Comparison of ENCODE assay signal across 28 cellular contexts in genomic region chr1:215647738-215648137, GRCh38.
"Had no signal": no experiment of that assay in that cellular context is flagged by ENCODE, and none has a peak within 500 bp of the region (broad histone marks: within the 10 kb centered on the region; RNA-seq: fewer than 3 reads in every experiment).

No MANE protein-coding gene starts in this region.

- H3K79me2 ChIP-seq: hepatocyte had no signal

- DNase-seq: colonic mucosa; effector CD8-positive, alpha-beta T cell; foreskin keratinocyte; heart left ventricle; left cardiac atrium; left ventricle myocardium inferior; lower lobe of right lung; naive thymus-derived CD8-positive, alpha-beta T cell; nephron progenitor cell; nucleus accumbens; ovary; posterior cingulate gyrus; psoas muscle; right cardiac atrium; spleen; stimulated activated CD4-positive, alpha-beta T cell treated with anti-CD3 and anti-CD28 coated beads, Interleukin-4, amount 100 ng/mL, for 4 hours; upper lobe of left lung; uterus had no signal

- H3K36me3 ChIP-seq: colonic mucosa, esophagus muscularis mucosa, gastroesophageal sphincter, heart left ventricle, left ventricle myocardium inferior, lower lobe of right lung, ovary, spleen, thoracic aorta, tibial nerve, upper lobe of left lung, uterus had no signal

- H3K4me3 Mint-ChIP-seq: dendritic cell treated with granulocyte-macrophage colony-stimulating factor and Interleukin-4, amounts not matched to agents 40 ng/mL and 50 ng/mL, for 4 days; naive thymus-derived CD8-positive, alpha-beta T cell; nephron progenitor cell; stimulated activated memory B cell treated with anti-CD40 and anti-IgM and Interleukin-4, amounts not matched to agents 10 μg/mL and 1 μg/mL and 100 μg/mL, for 72 hours; stimulated activated naive CD8-positive, alpha-beta T cell treated with anti-CD3 and anti-CD28 coated beads, Interleukin-15, Interleukin-2, amounts not matched to agents 100 ng/mL and 50 ng/mL, for 24 hours had no signal

- H3K9me3 Mint-ChIP-seq: dendritic cell treated with granulocyte-macrophage colony-stimulating factor and Interleukin-4, amounts not matched to agents 40 ng/mL and 50 ng/mL, for 4 days; nephron progenitor cell; stimulated activated memory B cell treated with anti-CD40 and anti-IgM and Interleukin-4, amounts not matched to agents 10 μg/mL and 1 μg/mL and 100 μg/mL, for 72 hours had no signal

- H3K4me2 ChIP-seq: hepatocyte had no signal

- H3K27me3 Mint-ChIP-seq: dendritic cell treated with granulocyte-macrophage colony-stimulating factor and Interleukin-4, amounts not matched to agents 40 ng/mL and 50 ng/mL, for 4 days; stimulated activated memory B cell treated with anti-CD40 and anti-IgM and Interleukin-4, amounts not matched to agents 10 μg/mL and 1 μg/mL and 100 μg/mL, for 72 hours had no signal

- H3K27ac ChIP-seq: colonic mucosa, esophagus muscularis mucosa, foreskin keratinocyte, gastroesophageal sphincter, heart left ventricle, hepatocyte, left ventricle myocardium inferior, lower lobe of right lung, ovary, psoas muscle, skin epidermis, spleen, thoracic aorta, tibial nerve, upper lobe of left lung, uterus had no signal

- H3K4me3 ChIP-seq: colonic mucosa, esophagus muscularis mucosa, gastroesophageal sphincter, heart left ventricle, hepatocyte, left ventricle myocardium inferior, lower lobe of right lung, ovary, psoas muscle, skin epidermis, spleen, thoracic aorta, tibial nerve, upper lobe of left lung, uterus had no signal

- ATAC-seq: foreskin keratinocyte; gastroesophageal sphincter; heart left ventricle; left cardiac atrium; lower lobe of right lung; naive thymus-derived CD8-positive, alpha-beta T cell; psoas muscle; right cardiac atrium; stimulated activated memory B cell treated with anti-CD40 and anti-IgM and Interleukin-4, amounts not matched to agents 10 μg/mL and 1 μg/mL and 100 μg/mL, for 72 hours had no signal

- H3K27me3 ChIP-seq: colonic mucosa, esophagus muscularis mucosa, foreskin keratinocyte, gastroesophageal sphincter, hepatocyte, ovary, spleen, tibial nerve, upper lobe of left lung, uterus had no signal

- H3K4me1 ChIP-seq: colonic mucosa, esophagus muscularis mucosa, foreskin keratinocyte, gastroesophageal sphincter, heart left ventricle, left ventricle myocardium inferior, lower lobe of right lung, psoas muscle, spleen, upper lobe of left lung, uterus had no signal

- H3K4me1 Mint-ChIP-seq: stimulated activated memory B cell treated with anti-CD40 and anti-IgM and Interleukin-4, amounts not matched to agents 10 μg/mL and 1 μg/mL and 100 μg/mL, for 72 hours had no signal

- H3K36me3 Mint-ChIP-seq: naive thymus-derived CD8-positive, alpha-beta T cell; stimulated activated memory B cell treated with anti-CD40 and anti-IgM and Interleukin-4, amounts not matched to agents 10 μg/mL and 1 μg/mL and 100 μg/mL, for 72 hours had no signal

- H3K27ac Mint-ChIP-seq: dendritic cell treated with granulocyte-macrophage colony-stimulating factor and Interleukin-4, amounts not matched to agents 40 ng/mL and 50 ng/mL, for 4 days; naive thymus-derived CD8-positive, alpha-beta T cell; nephron progenitor cell; stimulated activated memory B cell treated with anti-CD40 and anti-IgM and Interleukin-4, amounts not matched to agents 10 μg/mL and 1 μg/mL and 100 μg/mL, for 72 hours; stimulated activated naive CD8-positive, alpha-beta T cell treated with anti-CD3 and anti-CD28 coated beads, Interleukin-15, Interleukin-2, amounts not matched to agents 100 ng/mL and 50 ng/mL, for 24 hours had no signal

- H2AFZ ChIP-seq: hepatocyte had no signal

- H3K9me3 ChIP-seq: colonic mucosa, esophagus muscularis mucosa, gastroesophageal sphincter, heart left ventricle, left ventricle myocardium inferior, lower lobe of right lung, ovary, psoas muscle, spleen, thoracic aorta, tibial nerve, upper lobe of left lung, uterus had no signal

- FAIRE-seq: endothelial cell of umbilical vein had no signal
